Comparison of ENCODE assay signal across 1 cellular context in the genomic region with DNA sequence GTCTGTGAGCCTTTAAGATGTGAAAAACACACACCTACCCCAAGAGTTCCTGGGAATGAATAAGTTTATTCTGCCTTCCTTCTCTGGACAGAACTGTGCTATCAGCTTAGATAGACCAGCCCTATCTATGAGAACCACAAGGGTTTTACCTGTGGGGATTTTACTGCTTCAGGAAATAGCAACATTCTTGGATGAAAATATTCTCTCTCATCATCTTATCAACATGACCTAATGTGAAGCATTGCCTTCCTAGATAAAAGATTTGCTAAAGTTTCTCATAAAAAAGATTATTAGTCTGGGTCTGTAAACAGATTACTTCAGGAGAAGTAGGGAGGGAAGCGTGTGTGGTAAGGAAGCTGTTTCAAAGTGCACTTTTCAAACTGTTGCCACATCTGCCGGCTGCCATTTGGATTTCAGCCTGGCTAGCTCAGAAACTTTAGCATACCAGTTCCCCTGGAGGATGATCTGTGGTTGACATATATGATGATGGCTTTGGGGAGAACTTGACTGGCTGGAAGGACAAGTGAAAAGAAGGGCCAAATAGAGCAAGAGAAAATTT.
TF ChIP-seq lines count a peak whose summit lies in the region.

A gene (minus strand): TSS at position 120 of the 559 bp plus-strand sequence. CDS start 220 bp downstream, outside the sequence.

TF ChIP-seq in A549, 52 proteins besides CTCF, POLR2A, EP300 and RAD21 (continued from another document):
- TF ChIP-seq BHLHE40 (IDR thresholded peaks at IDR 0.05; ENCODE audit: low read depth, low read length) (no peak), MAZ (IDR thresholded peaks at IDR 0.05; ENCODE audit: borderline replicate concordance, low read depth, low read length) (no peak), HOXB13 (CRISPR knock-in tag; IDR thresholded peaks at IDR 0.05; ENCODE audit: low read depth) (no peak), CHD2 (IDR thresholded peaks at IDR 0.05; ENCODE audit: low read length, partially characterized antibody) (no peak)
